In the genomic region with DNA sequence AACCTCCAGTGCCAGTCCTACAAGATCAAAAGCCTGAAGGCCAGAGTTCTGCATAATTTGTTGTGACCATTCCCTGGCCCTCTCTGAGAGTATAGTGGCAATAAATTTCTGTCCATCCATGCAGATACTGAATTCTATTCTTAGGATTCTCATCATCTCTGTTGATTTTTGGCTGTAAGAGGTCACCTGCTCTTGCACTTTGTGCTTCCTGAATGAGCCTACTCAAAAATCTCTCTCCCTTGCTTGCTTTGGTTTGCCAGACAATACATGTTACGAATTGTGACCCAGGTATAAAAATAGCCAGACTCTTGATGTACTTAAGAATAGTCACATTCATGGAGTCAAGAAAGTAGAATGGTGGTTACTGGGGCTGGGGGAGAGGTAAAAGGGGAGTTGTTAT, we compare ENCODE assay signal across 19 cellular contexts.
"Had no signal": no experiment of that assay in that cellular context is flagged by ENCODE, and none has a peak within 500 bp of the region (broad histone marks: within the 10 kb centered on the region; RNA-seq: fewer than 3 reads in every experiment).

No MANE protein-coding gene starts in this region.

- H3K36me3 ChIP-seq: gastrocnemius medialis had no signal

- H3K27ac ChIP-seq: gastrocnemius medialis, VCaP had no signal

- H3K9me3 ChIP-seq: gastrocnemius medialis, transverse colon had no signal

- H3K27me3 ChIP-seq: gastrocnemius medialis, transverse colon had no signal

- DNase-seq: activated CD4-positive, alpha-beta T cell treated with anti-CD3 and anti-CD28 coated beads, Interleukin-2, amount 50 U/mL, for 1 hour; activated CD4-positive, CD25-positive, alpha-beta regulatory T cell treated with anti-CD3 and anti-CD28 coated beads, Interleukin-2, amount 50 U/mL, for 72 hours; activated CD8-positive, alpha-beta memory T cell treated with anti-CD3 and anti-CD28 coated beads for 24 hours; activated CD8-positive, alpha-beta memory T cell treated with anti-CD3 and anti-CD28 coated beads, Interleukin-2, amount 50 U/mL, for 48 hours; amniotic stem cell; central memory CD4-positive, alpha-beta T cell; endodermal cell; gastrocnemius medialis; head of caudate nucleus; occipital lobe; stimulated activated CD4-positive, alpha-beta T cell treated with anti-CD3 and anti-CD28 coated beads, Interleukin-2, amount 100 ng/mL, for 24 hours; stimulated activated naive CD4-positive, alpha-beta T cell treated with Interleukin-2 at 50 U/mL for 16 hours; SW 1271; T-helper 2 cell; transverse colon had no signal

- ATAC-seq: gastrocnemius medialis; natural killer cell treated with Interleukin-12 subunit alpha and Interleukin-12 subunit beta and Interleukin-15 and Interleukin-18, amount 100 ng/mL, for 72 hours had no signal

- FAIRE-seq: colon had no signal

- H3K4me3 ChIP-seq: gastrocnemius medialis, lung, transverse colon had no signal
